In the genomic region with DNA sequence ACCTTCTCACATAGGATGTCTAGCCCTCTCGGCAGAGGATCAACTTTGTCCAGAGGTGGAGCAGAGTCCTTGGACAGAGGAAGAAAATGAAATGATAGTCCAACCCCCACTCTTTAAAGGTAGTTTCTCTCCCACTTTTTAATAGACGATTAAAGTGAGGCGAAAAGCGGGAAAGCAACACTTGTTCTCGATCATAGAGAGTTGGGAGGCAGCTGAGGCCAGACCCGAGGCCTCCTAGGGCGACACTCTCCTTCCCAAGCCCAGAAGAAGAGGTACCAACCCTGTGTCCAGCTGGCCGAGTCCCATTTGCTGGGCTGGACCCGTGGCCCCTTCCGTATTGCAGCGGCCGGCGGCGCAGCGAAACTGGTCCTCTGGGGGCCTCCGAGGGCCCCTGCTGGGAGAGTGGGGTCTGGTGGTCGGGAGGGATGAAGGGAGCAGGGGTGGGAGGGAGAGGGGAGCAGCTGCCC, we compare ENCODE assay signal across 9 cellular contexts. TPM values are rescaled to one million over a fixed set of nuclear protein-coding genes. Genes with fewer than 3 reads are reported as not detected.
DNase-seq lines count a peak whose midpoint lies in the region; ATAC-seq and TF ChIP-seq lines count a peak whose summit lies in the region.
"Had no signal": no experiment of that assay in that cellular context is flagged by ENCODE, and none has a peak within 500 bp of the region (broad histone marks: within the 10 kb centered on the region; RNA-seq: fewer than 3 reads in every experiment).

No MANE protein-coding gene starts in this region.

- H3K4me2 ChIP-seq in OCI-LY7 (ENCODE audit: low read length) (peak overlapping the region; percentile 87), fibroblast of lung (ENCODE audit: extremely low read depth, insufficient read depth, low read length) (peak overlapping the region; percentile 88)

- intact Hi-C loops in OCI-LY7 (cut with micrococcal nuclease; ENCODE audit: unreplicated experiment) = loop anchor here (1.0 to 10.0 kb wide), 8 partner anchors 60 to 1073 kb away; partner anchors contain the start of gene CCDC66

- no peak for ATAC-seq in HG03159 (IDR thresholded peaks at IDR 0.05; ENCODE audit: unreplicated experiment)

- H3K36me3 ChIP-seq in ACC112 (ENCODE audit: insufficient read depth, low read length) = no peaks in the 10 kb centered on the region
- no peaks in the 10 kb centered on the region; the same call in 1 of the 2 replicates for H3K36me3 ChIP-seq in OCI-LY7 (ENCODE audit: insufficient read depth, low read length)
- peaks cover 5% of the 10 kb centered on the region for H3K36me3 ChIP-seq in fibroblast of lung (ENCODE audit: control insufficient read depth, insufficient read depth, low read length)
- peaks cover 38% of the 10 kb centered on the region for H3K36me3 ChIP-seq in neuron (ENCODE audit: insufficient read depth, low read length)

- H3K79me2 ChIP-seq in ACC112 (ENCODE audit: control insufficient read depth, insufficient read depth, low read length, unreplicated experiment) = peaks cover 8% of the 10 kb centered on the region
- H3K79me2 ChIP-seq in OCI-LY7 (ENCODE audit: insufficient read depth, low read depth, low read length) = no peaks in the 10 kb centered on the region
- H3K79me2 ChIP-seq in fibroblast of lung (ENCODE audit: control insufficient read depth, insufficient read depth, low read length) = peaks cover 77% of the 10 kb centered on the region

- CTCF ChIA-PET in OCI-LY7 (lab: Charles Lee; ENCODE audit: unreplicated experiment) = no interaction called here

- H3K27me3 ChIP-seq in ACC112 (ENCODE audit: insufficient read depth, low read length) = peaks cover 5% of the 10 kb centered on the region; the same call in 1 of the 2 replicates
- H3K27me3 ChIP-seq in fibroblast of lung (ENCODE audit: control insufficient read depth, insufficient read depth, low read length) = no peaks in the 10 kb centered on the region
- no peaks in the 10 kb centered on the region for H3K27me3 ChIP-seq in neuron (ENCODE audit: insufficient read depth, low read length)

- no TSS peak for BruUV-seq in OCI-LY7 (replicated peaks; lab: Mats Ljungman, UMichigan)

- H3K4me1 ChIP-seq in ACC112 (ENCODE audit: control insufficient read depth, insufficient read depth, low read length, unreplicated experiment) (peaks cover 3% of the 10 kb centered on the region), OCI-LY7 (ENCODE audit: insufficient read depth, low read length, poor library complexity, severe bottlenecking) (peaks cover 19% of the 10 kb centered on the region), fibroblast of lung (ENCODE audit: control insufficient read depth, extremely low read depth, insufficient read depth, low read length) (peaks cover 11% of the 10 kb centered on the region), neuron (ENCODE audit: insufficient read depth, low read length) (peaks cover 18% of the 10 kb centered on the region)

- POLR2A ChIA-PET in OCI-LY7 (lab: Charles Lee) = interaction anchor here (0.7 kb wide), 1 partner anchor 236 kb away, joined by 3 read pairs; no protein-coding TSS in a partner anchor

- DNase-seq in OCI-LY7 (ENCODE audit: low spot score) = no peak
- peak in 1 of 2 donors; percentile 45 for DNase-seq in fibroblast of lung (ENCODE audit: low read depth in 2 of 2)
- DNase-seq in activated CD4-positive, alpha-beta T cell treated with anti-CD3 and anti-CD28 coated beads, Interleukin-2, amount 50 U/mL, for 1 hour = no peak
- DNase-seq in effector CD4-positive, alpha-beta T cell = no peak
- DNase-seq in KG1 (lab: John Stamatoyannopoulos, UW) = no peak

- H3K27ac ChIP-seq in ACC112 (ENCODE audit: low read depth, low read length) (peak overlapping the region; percentile 33; the same call in 1 of the 2 replicates), OCI-LY7 (ENCODE audit: low read depth, low read length, poor library complexity, severe bottlenecking) (no peak overlapping the region), fibroblast of lung (ENCODE audit: insufficient read depth, low read length) (peak overlapping the region; percentile 88)

- H3K9me2 ChIP-seq in OCI-LY7 (ENCODE audit: insufficient read depth, low read length) = no peaks in the 10 kb centered on the region

- H3K9ac ChIP-seq in fibroblast of lung (ENCODE audit: insufficient read depth, low read length) = peak overlapping the region; percentile 82

- peak overlapping the region; percentile 88 for H3K4me3 ChIP-seq in ACC112 (ENCODE audit: low read depth, low read length)
- H3K4me3 ChIP-seq in OCI-LY7 (ENCODE audit: low read depth, low read length, poor library complexity, severe bottlenecking) = peak overlapping the region; percentile 87
- peak overlapping the region; percentile 58 to 91 (median 63) for H3K4me3 ChIP-seq in fibroblast of lung (replicated peaks in 1 of 4; ENCODE audit: control extremely low read depth in 1 of 4, insufficient read depth in 1 of 4, low read depth in 3 of 4, low read length in 4 of 4)
- peak overlapping the region; percentile 99 for H3K4me3 ChIP-seq in neuron (ENCODE audit: low read length)

- H4K20me1 ChIP-seq in OCI-LY7 (ENCODE audit: insufficient read depth, low read length) (no peaks in the 10 kb centered on the region), fibroblast of lung (ENCODE audit: control insufficient read depth, extremely low read depth, insufficient read depth, low read length) (no peaks in the 10 kb centered on the region)

- H2AFZ ChIP-seq in ACC112 (ENCODE audit: low read length, unreplicated experiment) (peak overlapping the region; percentile 47), OCI-LY7 (ENCODE audit: low read length) (no peak overlapping the region), fibroblast of lung (ENCODE audit: low read length) (no peak overlapping the region), neuron (ENCODE audit: low read depth, low read length) (no peak overlapping the region)

- H3K9me3 ChIP-seq in OCI-LY7 (ENCODE audit: low read length) = no peaks in the 10 kb centered on the region
- H3K9me3 ChIP-seq in fibroblast of lung (ENCODE audit: control insufficient read depth, insufficient read depth, low read depth, low read length) = no peaks in the 10 kb centered on the region
- peaks cover 15% of the 10 kb centered on the region for H3K9me3 ChIP-seq in neuron (ENCODE audit: low read length)

- TF ChIP-seq CTCF in OCI-LY7 (conservative IDR thresholded peaks at IDR 0.05; ENCODE audit: low read length) (no peak), fibroblast of lung (conservative IDR thresholded peaks at IDR 0.05 in 1 of 2, IDR thresholded peaks at IDR 0.05 in 1 of 2; ENCODE audit: low read depth in 1 of 2, low read length in 2 of 2) (peak in 1 of 2 donors; percentile 6)

RNA-seq across cellular contexts. Expression of gene WNT5A, which starts 2.3 kb away (rescaled TPM):
- total RNA-seq in OCI-LY7 (2014; rRNA removed; shearing (Covaris generic)) = 4.5 and 4.6 TPM in 2 replicates
- total RNA-seq in OCI-LY7 (2022) (16.2 and 18.1 TPM in 2 replicates), fibroblast of lung (52.6 and 117 TPM in 2 replicates)
- 78.2 and 224 TPM in 2 replicates for polyA plus RNA-seq in fibroblast of lung
- polyA plus RNA-seq in fibroblast of lung (2012) = 53.9 and 150 TPM in 2 replicates
- 60.8 and 154 TPM in 2 replicates for polyA minus RNA-seq in fibroblast of lung (ENCODE audit: low replicate concordance)
- total RNA-seq: activated CD4-positive, alpha-beta T cell treated with anti-CD3 and anti-CD28 coated beads for 36 hours had no signal
